ENCODE assay signal across 11 cellular contexts in the genomic region with DNA sequence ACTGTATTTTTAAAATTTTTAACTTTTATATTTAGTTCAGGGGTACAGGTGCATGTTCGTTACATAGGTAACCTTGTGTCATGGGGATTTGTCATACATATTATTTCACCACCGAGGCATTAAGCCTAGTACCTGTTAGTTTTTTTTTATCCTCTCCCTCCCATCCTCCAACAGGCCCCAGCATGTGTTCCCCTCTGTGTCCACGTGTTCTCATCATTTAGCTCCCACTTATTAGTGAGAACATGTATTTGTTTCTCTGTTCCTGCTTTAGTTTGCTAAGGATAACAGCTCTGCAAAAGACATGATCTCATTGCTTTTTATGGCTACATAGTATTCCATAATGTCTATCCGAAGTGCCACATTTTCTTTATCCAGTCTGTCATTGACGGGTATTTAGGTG. TPM values are rescaled to one million over a fixed set of nuclear protein-coding genes. Genes with fewer than 3 reads are reported as not detected.
"Had no signal": no experiment of that assay in that cellular context is flagged by ENCODE, and none has a peak within 500 bp of the region (broad histone marks: within the 10 kb centered on the region; RNA-seq: fewer than 3 reads in every experiment).

No MANE protein-coding gene starts in this region.

- H3K9ac ChIP-seq: GM23248 had no signal

- DNase-seq: GM23248, GOT3, H7, H9, HCEC 1CT, HFFc6 had no signal

- H3K27ac ChIP-seq: GM23248 had no signal

- FAIRE-seq: H1, H54 had no signal

- H3K4me1 ChIP-seq: HAP-1 had no signal

- H3K9me3 ChIP-seq: HAP-1 had no signal

- H3K36me3 ChIP-seq: HAP-1 had no signal

- H3K4me2 ChIP-seq: GM23338 had no signal

- ATAC-seq: GM23338, HCT116 had no signal

- H2AFZ ChIP-seq: GM23248, GM23338 had no signal

- H3K4me3 ChIP-seq: GM23248, GM23338, HAP-1 had no signal

RNA-seq across cellular contexts. Expression of gene ITGA8, which starts 22.4 kb away (rescaled TPM):
- total RNA-seq: GM23338, H1, H9, HFFc6 had no signal
- polyA plus RNA-seq: GM23248, GM23338, H1 had no signal
